Comparison of ENCODE assay signal across 20 cellular contexts in genomic region chr5:516338-516925, GRCh38. TPM values are rescaled to one million over a fixed set of nuclear protein-coding genes. Genes with fewer than 3 reads are reported as not detected.
A peak's percentile ranks its signal among the peaks of the same experiment; 100 is the strongest.
DNase-seq lines count a peak whose midpoint lies in the region; ATAC-seq, FAIRE-seq and TF ChIP-seq lines count a peak whose summit lies in the region.
"Had no signal": no experiment of that assay in that cellular context is flagged by ENCODE, and none has a peak within 500 bp of the region (broad histone marks: within the 10 kb centered on the region; RNA-seq: fewer than 3 reads in every experiment).

No MANE protein-coding gene starts in this region.

- H3K9me3 ChIP-seq in mammary epithelial cell (replicated peaks; ENCODE audit: insufficient read depth, low read length) (no peaks in the 10 kb centered on the region), small intestine (ENCODE audit: control insufficient read depth, low read depth) (no peaks in the 10 kb centered on the region)

- dilution Hi-C loops in mammary epithelial cell (cut with HindIII; ENCODE audit: low sequenced_read_pairs), result loop anchor here (5.0 to 10.0 kb wide), 3 partner anchors 92 to 391 kb away; no protein-coding TSS in a partner anchor

- in situ Hi-C loops in mammary epithelial cell (cut with MboI; ENCODE audit: low sequenced_read_pairs in 2 of 2), result no loop called here

- peak overlapping the region; percentile 7 for H3K4me2 ChIP-seq in mammary epithelial cell (ENCODE audit: insufficient read depth, low read depth, low read length)

- no TSS peak for BruUV-seq in mammary epithelial cell (replicated peaks; lab: Mats Ljungman, UMichigan)

- H3K36me3 ChIP-seq in mammary epithelial cell (ENCODE audit: insufficient read depth, low read length) (no peaks in the 10 kb centered on the region), small intestine (ENCODE audit: control insufficient read depth in 2 of 2, insufficient read depth in 2 of 2, low read length in 2 of 2) (peaks cover 0 to 3% of the 10 kb centered on the region in 2 donors)

- intact Hi-C loops in mammary epithelial cell (cut with micrococcal nuclease), result no loop called here

- peak; percentile 18 for DNase-seq in DMS79 (lab: John Stamatoyannopoulos, UW)
- no peak for DNase-seq in HTR-8/SVneo (ENCODE audit: insufficient read length, low spot score)
- peak; percentile 36 for DNase-seq in mammary epithelial cell
- no peak for DNase-seq in small intestine
- no peak for DNase-seq in activated gamma-delta T cell (lab: John Stamatoyannopoulos, UW)
- DNase-seq in A172 (ENCODE audit: low spot score), result no peak
- DNase-seq: EL; H9; Karpas-422; NCI-H1417; NCI-H187; NCI-H226; NCI-H510A treated with DMSO at 0.1 percent for 48 hours; NCI-H748 treated with DMSO at 0.1 percent for 48 hours; NK-92 treated with Interleukin-12 subunit alpha and Interleukin-12 subunit beta, amount 100 ng/mL, for 24 hours had no signal

- H4K20me1 ChIP-seq in mammary epithelial cell (ENCODE audit: insufficient read depth, low read length), result no peaks in the 10 kb centered on the region

- no peaks in the 10 kb centered on the region for H3K27me3 ChIP-seq in mammary epithelial cell (ENCODE audit: insufficient read depth, low read length)
- H3K27me3 ChIP-seq in small intestine (ENCODE audit: control insufficient read depth in 2 of 2, insufficient read depth in 2 of 2, low read length in 2 of 2), result peaks cover 0 to 5% of the 10 kb centered on the region in 2 donors

- no peak overlapping the region for H3K9ac ChIP-seq in mammary epithelial cell (ENCODE audit: insufficient read depth, low read length)

- H3K79me2 ChIP-seq in mammary epithelial cell (ENCODE audit: insufficient read depth, low read length), result no peaks in the 10 kb centered on the region

- H3K27ac ChIP-seq in mammary epithelial cell (ENCODE audit: insufficient read depth, low read depth, low read length), result no peak overlapping the region
- no peak overlapping the region for H3K27ac ChIP-seq in small intestine (ENCODE audit: low read depth in 1 of 2, low read length in 1 of 2)
- H3K27ac ChIP-seq: C4-2B had no signal

- peak; percentile 23 for FAIRE-seq in HTR-8/SVneo (lab: Jason Lieb, UNC)
- FAIRE-seq in small intestine (lab: Jason Lieb, UNC), result no peak
- FAIRE-seq: A204.1 had no signal

- CTCF ChIA-PET in mammary epithelial cell (lab: Charles Lee; ENCODE audit: low non-redundant PET), result no interaction called here

- H3K4me3 ChIP-seq in mammary epithelial cell (replicated peaks in 1 of 3; ENCODE audit: insufficient read depth in 1 of 3, low read depth in 2 of 3, low read length in 3 of 3) (no peak overlapping the region), small intestine (ENCODE audit: low read depth in 1 of 2, low read length in 2 of 2) (no peak overlapping the region)

- ATAC-seq in esophagus mucosa, result peak; percentile 80
- no peak for ATAC-seq in HG02642 (IDR thresholded peaks at IDR 0.05; ENCODE audit: poor library complexity, unreplicated experiment)
- ATAC-seq: Panc1 had no signal

- peaks cover 7% of the 10 kb centered on the region for H3K4me1 ChIP-seq in mammary epithelial cell (ENCODE audit: insufficient read depth, low read length)
- peaks cover 0 to 6% of the 10 kb centered on the region in 2 donors for H3K4me1 ChIP-seq in small intestine (ENCODE audit: control insufficient read depth in 2 of 2, insufficient read depth in 1 of 2, low read depth in 1 of 2, low read length in 1 of 2)

- no peak for TF ChIP-seq CTCF in mammary epithelial cell (conservative IDR thresholded peaks at IDR 0.05 in 1 of 2, IDR thresholded peaks at IDR 0.05 in 1 of 2; ENCODE audit: extremely low read depth in 1 of 2, insufficient read depth in 1 of 2, low read depth in 1 of 2, low read length in 2 of 2)

- 32% methylated on average over 10 of the region's 10 CpGs for WGBS in mammary epithelial cell (ENCODE audit: low coverage, missing lambda C conversion rate)
- WGBS in small intestine, 3 donors, result 83 to 87% (median 84%) methylated on average over 10 of the region's 10 CpGs

- H2AFZ ChIP-seq in mammary epithelial cell (ENCODE audit: low read depth, low read length), result no peak overlapping the region

RNA-seq across cellular contexts. Expression of gene SLC9A3, which starts 7.8 kb away (rescaled TPM):
- total RNA-seq in mammary epithelial cell (1 to 10 TPM; 1.0 to 1.3 TPM), esophagus mucosa (1.6 TPM)
- polyA plus RNA-seq in mammary epithelial cell (1.00 TPM), small intestine (10 to 100 TPM; 24.1 to 51.7 (median 48.9) TPM)
- polyA minus RNA-seq in mammary epithelial cell, result not detected
- 4.7 and 5.8 TPM in 2 replicates for total RNA-seq in A172 (2014; rRNA removed; shearing (Covaris generic))

Comparison
In these comparisons a context has a peak if more than half of its experiments do, and no peak if none do; other contexts are left out.
1. DNase-seq: peak in DMS79 (single experiment) and mammary epithelial cell (single experiment); none in HTR-8/SVneo (single experiment), small intestine (single experiment), activated gamma-delta T cell (single experiment) and A172 (single experiment).